13 cellular contexts compared by ENCODE assay signal in the genomic region with DNA sequence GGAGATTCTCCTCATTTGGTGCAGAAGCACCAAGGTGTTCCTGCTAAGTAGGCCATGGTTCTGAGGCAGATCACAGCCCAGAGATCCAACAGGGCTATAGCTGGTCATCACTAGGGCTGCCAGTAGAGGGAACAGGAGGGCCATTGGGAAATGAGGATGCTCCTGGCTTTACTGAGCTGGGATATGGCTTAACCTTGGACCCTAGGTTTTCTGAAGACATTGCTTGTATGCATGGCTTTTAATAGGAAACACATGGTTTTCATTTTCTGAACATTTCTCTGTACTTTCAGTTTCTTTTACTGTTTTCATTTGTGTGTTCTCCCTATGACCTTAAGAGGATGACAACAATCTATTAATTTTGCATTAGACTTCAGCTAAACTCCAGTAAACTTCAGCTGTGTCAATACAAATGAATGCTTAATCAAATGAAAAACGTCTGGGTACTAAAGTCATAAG. TPM values are rescaled to one million over a fixed set of nuclear protein-coding genes. Genes with fewer than 3 reads are reported as not detected.
DNase-seq lines count a peak whose midpoint lies in the region; ATAC-seq, FAIRE-seq and TF ChIP-seq lines count a peak whose summit lies in the region.
"Had no signal": no experiment of that assay in that cellular context is flagged by ENCODE, and none has a peak within 500 bp of the region (broad histone marks: within the 10 kb centered on the region; RNA-seq: fewer than 3 reads in every experiment).

Gene IFNW1, minus strand, starts transcription at position 406 of the 456 bp plus-strand sequence. Its CDS starts 262 bp downstream, at position 144.

- intact Hi-C loops in CD4-positive, alpha-beta memory T cell (cut with micrococcal nuclease): no loop called here

- H3K36me3 ChIP-seq in CD4-positive, alpha-beta memory T cell (ENCODE audit: insufficient read depth, low read length): no peaks in the 10 kb centered on the region
- no peaks in the 10 kb centered on the region for H3K36me3 ChIP-seq in small intestine (ENCODE audit: control insufficient read depth in 2 of 2, insufficient read depth in 2 of 2, low read length in 2 of 2)

- H3K27me3 Mint-ChIP-seq in CD4-positive, alpha-beta memory T cell: no peaks in the 10 kb centered on the region

- 11 to 29% (median 21%) methylated on average over 1 of the region's 1 CpG for WGBS in small intestine, 3 donors

- no peaks in the 10 kb centered on the region for H3K36me3 Mint-ChIP-seq in CD4-positive, alpha-beta memory T cell

- H3K4me3 ChIP-seq in GM12864 (ENCODE audit: low read depth, low read length) (no peak within 1 kb of the TSS), epithelial cell of esophagus (ENCODE audit: low read length) (no peak within 1 kb of the TSS), small intestine (ENCODE audit: low read depth in 1 of 2, low read length in 2 of 2) (no peak within 1 kb of the TSS)
- no peak within 1 kb of the TSS for H3K4me3 ChIP-seq in CD4-positive, alpha-beta memory T cell (ENCODE audit: low read length in 2 of 2)

- H3K4me1 ChIP-seq in CD4-positive, alpha-beta memory T cell (ENCODE audit: insufficient read depth, low read length): peaks cover 16% of the 10 kb centered on the region
- H3K4me1 ChIP-seq in small intestine (ENCODE audit: control insufficient read depth in 2 of 2, insufficient read depth in 1 of 2, low read depth in 1 of 2, low read length in 1 of 2): no peaks in the 10 kb centered on the region

- no peak within 1 kb of the TSS for H3K27ac ChIP-seq in CD4-positive, alpha-beta memory T cell (ENCODE audit: low read depth, low read length)
- no peak within 1 kb of the TSS for H3K27ac ChIP-seq in small intestine (ENCODE audit: low read depth in 1 of 2, low read length in 1 of 2)

- peak within 1 kb of the TSS in 1 of 8 donors; percentile 35 for H3K4me3 Mint-ChIP-seq in CD4-positive, alpha-beta memory T cell

- H3K27ac Mint-ChIP-seq in CD4-positive, alpha-beta memory T cell: peak within 1 kb of the TSS in 1 of 7 donors; percentile 14

- TF ChIP-seq CTCF in GM12864 (IDR thresholded peaks at IDR 0.05; ENCODE audit: low read depth, low read length, missing control alignments): peak; percentile 16
- TF ChIP-seq CTCF in epithelial cell of esophagus (IDR thresholded peaks at IDR 0.05; ENCODE audit: insufficient read depth, low read depth, low read length, missing control alignments): peak; percentile 24

- H3K4me1 Mint-ChIP-seq in CD4-positive, alpha-beta memory T cell: peaks cover 15 to 25% (median 20%) of the 10 kb centered on the region in 4 donors

- no peak for FAIRE-seq in small intestine (lab: Jason Lieb, UNC)

- peaks cover 0 to 2% (median 0%) of the 10 kb centered on the region in 8 donors for H3K9me3 Mint-ChIP-seq in CD4-positive, alpha-beta memory T cell

- H3K27me3 ChIP-seq in CD4-positive, alpha-beta memory T cell (ENCODE audit: insufficient read depth, low read length): no peaks in the 10 kb centered on the region
- no peaks in the 10 kb centered on the region for H3K27me3 ChIP-seq in small intestine (ENCODE audit: control insufficient read depth in 2 of 2, insufficient read depth in 2 of 2, low read length in 2 of 2)

- no peaks in the 10 kb centered on the region for H3K9me3 ChIP-seq in CD4-positive, alpha-beta memory T cell (ENCODE audit: control insufficient read depth in 1 of 2, low read length in 2 of 2)
- H3K9me3 ChIP-seq in small intestine (ENCODE audit: control insufficient read depth, low read depth): no peaks in the 10 kb centered on the region

- CTCF ChIA-PET in CD4-positive, alpha-beta memory T cell (lab: Charles Lee; ENCODE audit: partially characterized antibody): interaction anchor here (1.3 to 1.6 kb wide), 2 partner anchors 12 to 94 kb away, joined by 3 to 6 read pairs; no protein-coding TSS in a partner anchor

- DNase-seq in GM12864 (ENCODE audit: low read depth) (no peak), epithelial cell of esophagus (ENCODE audit: low read depth) (no peak), small intestine (no peak), HUDEP-2 (lab: John Stamatoyannopoulos, UW; ENCODE audit: unreplicated experiment in 76 of 76) (no peak)
- no peak for DNase-seq in CD4-positive, alpha-beta memory T cell
- no peak for DNase-seq in central memory CD4-positive, alpha-beta T cell
- DNase-seq: activated CD4-positive, alpha-beta T cell treated with anti-CD3 and anti-CD28 coated beads, Interleukin-2, amount 50 U/mL, for 1 hour; DMS79 treated with DMSO at 0.1 percent for 48 hours; NCI-H69 had no signal

- POLR2A ChIA-PET in CD4-positive, alpha-beta memory T cell (lab: Charles Lee; ENCODE audit: partially characterized antibody): no interaction called here

- ATAC-seq in GM21447 (IDR thresholded peaks at IDR 0.05; ENCODE audit: unreplicated experiment) (peak; percentile 74), HG03378 (IDR thresholded peaks at IDR 0.05; ENCODE audit: unreplicated experiment) (peak; percentile 56)
- ATAC-seq: left lobe of liver had no signal

RNA-seq across cellular contexts. Expression of gene IFNW1, which starts in this region (rescaled TPM):
- total RNA-seq in CD4-positive, alpha-beta memory T cell: not detected
- not detected for polyA plus RNA-seq in CD4-positive, alpha-beta memory T cell
- polyA plus RNA-seq in small intestine: not detected
- total RNA-seq: left lobe of liver had no signal
- polyA plus RNA-seq: thymus had no signal
